In genomic region chrX:44043496-44043895, GRCh38 we compare ENCODE assay signal across 19 cellular contexts.
A peak's percentile ranks its signal among the peaks of the same experiment; 100 is the strongest.
DNase-seq lines count a peak whose midpoint lies in the region; ATAC-seq and TF ChIP-seq lines count a peak whose summit lies in the region.
"Had no signal": no experiment of that assay in that cellular context is flagged by ENCODE, and none has a peak within 500 bp of the region (broad histone marks: within the 10 kb centered on the region; RNA-seq: fewer than 3 reads in every experiment).

No MANE protein-coding gene starts in this region.

- CTCF ChIA-PET in activated CD8-positive, alpha-beta T cell treated with anti-CD3 and anti-CD28 coated beads for 36 hours (lab: Charles Lee), result no interaction called here
- CTCF ChIA-PET in activated CD8-positive, alpha-beta T cell treated with anti-CD3 and anti-CD28 coated beads, Interleukin-2, amount 10 ng/mL, durations not matched to agents 7 days and 5 days (lab: Charles Lee), result no interaction called here

- TF ChIP-seq CTCF in activated CD8-positive, alpha-beta T cell treated with anti-CD3 and anti-CD28 coated beads for 36 hours (IDR thresholded peaks at IDR 0.05), result no peak
- TF ChIP-seq CTCF in foreskin keratinocyte (conservative IDR thresholded peaks at IDR 0.05), result no peak

- no peak overlapping the region for H3K4me3 Mint-ChIP-seq in activated CD8-positive, alpha-beta T cell treated with anti-CD3 and anti-CD28 coated beads for 36 hours
- H3K4me3 Mint-ChIP-seq in activated CD8-positive, alpha-beta T cell treated with anti-CD3 and anti-CD28 coated beads, Interleukin-2, amount 10 ng/mL, durations not matched to agents 7 days and 5 days, result no peak overlapping the region
- H3K4me3 Mint-ChIP-seq in activated T-helper 17 cell treated with anti-CD3 and anti-CD28 coated beads, Interleukin-2, amount 50 U/mL, for 72 hours, result no peak overlapping the region
- H3K4me3 Mint-ChIP-seq in stimulated activated effector memory CD8-positive, alpha-beta T cell treated with anti-CD3 and anti-CD28 coated beads, Interleukin-12 subunit alpha, Interleukin-12 subunit beta, amount 100 ng/mL, for 72 hours, result no peak overlapping the region
- H3K4me3 Mint-ChIP-seq: CD14-positive monocyte had no signal

- H3K27ac Mint-ChIP-seq in activated CD8-positive, alpha-beta T cell treated with anti-CD3 and anti-CD28 coated beads for 36 hours, result no peak overlapping the region
- H3K27ac Mint-ChIP-seq in activated CD8-positive, alpha-beta T cell treated with anti-CD3 and anti-CD28 coated beads, Interleukin-2, amount 10 ng/mL, durations not matched to agents 7 days and 5 days, result no peak overlapping the region
- peak overlapping the region; percentile 50 for H3K27ac Mint-ChIP-seq in activated T-helper 17 cell treated with anti-CD3 and anti-CD28 coated beads, Interleukin-2, amount 50 U/mL, for 72 hours
- no peak overlapping the region for H3K27ac Mint-ChIP-seq in stimulated activated effector memory CD8-positive, alpha-beta T cell treated with anti-CD3 and anti-CD28 coated beads, Interleukin-12 subunit alpha, Interleukin-12 subunit beta, amount 100 ng/mL, for 72 hours
- H3K27ac Mint-ChIP-seq: CD14-positive monocyte had no signal

- H3K27me3 ChIP-seq in foreskin keratinocyte, result no peaks in the 10 kb centered on the region

- no peaks in the 10 kb centered on the region for H3K27me3 Mint-ChIP-seq in activated CD8-positive, alpha-beta T cell treated with anti-CD3 and anti-CD28 coated beads for 36 hours
- H3K27me3 Mint-ChIP-seq in activated CD8-positive, alpha-beta T cell treated with anti-CD3 and anti-CD28 coated beads, Interleukin-2, amount 10 ng/mL, durations not matched to agents 7 days and 5 days (ENCODE audit: low read depth), result no peaks in the 10 kb centered on the region
- H3K27me3 Mint-ChIP-seq in activated T-helper 17 cell treated with anti-CD3 and anti-CD28 coated beads, Interleukin-2, amount 50 U/mL, for 72 hours, result no peaks in the 10 kb centered on the region

- no peaks in the 10 kb centered on the region for H3K9me3 Mint-ChIP-seq in activated CD8-positive, alpha-beta T cell treated with anti-CD3 and anti-CD28 coated beads for 36 hours
- no peaks in the 10 kb centered on the region for H3K9me3 Mint-ChIP-seq in activated CD8-positive, alpha-beta T cell treated with anti-CD3 and anti-CD28 coated beads, Interleukin-2, amount 10 ng/mL, durations not matched to agents 7 days and 5 days (ENCODE audit: insufficient read depth)
- H3K9me3 Mint-ChIP-seq in activated T-helper 17 cell treated with anti-CD3 and anti-CD28 coated beads, Interleukin-2, amount 50 U/mL, for 72 hours, result no peaks in the 10 kb centered on the region
- H3K9me3 Mint-ChIP-seq in stimulated activated effector memory CD8-positive, alpha-beta T cell treated with anti-CD3 and anti-CD28 coated beads, Interleukin-12 subunit alpha, Interleukin-12 subunit beta, amount 100 ng/mL, for 72 hours, result no peaks in the 10 kb centered on the region

- peak; percentile 4 for DNase-seq in activated CD8-positive, alpha-beta T cell treated with anti-CD3 and anti-CD28 coated beads for 36 hours
- DNase-seq in activated CD8-positive, alpha-beta T cell treated with anti-CD3 and anti-CD28 coated beads, Interleukin-2, amount 10 ng/mL, durations not matched to agents 7 days and 5 days, result no peak
- DNase-seq in foreskin keratinocyte, result peak in 1 of 2 donors; percentile 38
- no peak for DNase-seq in stimulated activated effector memory CD8-positive, alpha-beta T cell treated with anti-CD3 and anti-CD28 coated beads, Interleukin-12 subunit alpha, Interleukin-12 subunit beta, amount 100 ng/mL, for 72 hours (ENCODE audit: low spot score in 2 of 2)
- DNase-seq in stimulated activated CD4-positive, alpha-beta T cell treated with anti-CD3 and anti-CD28 coated beads, Interleukin-12 subunit alpha, Interleukin-12 subunit beta, amount 100 ng/mL, for 4 hours, result no peak
- DNase-seq: GOT3, NCI-H1048, NCI-H1436, NCI-H2029, NCI-H345, NCI-H524 treated with DMSO at 0.1 percent for 48 hours, PC-3 had no signal

- no peak overlapping the region for H3K27ac ChIP-seq in foreskin keratinocyte
- H3K27ac ChIP-seq: 22Rv1 had no signal

- H3K4me1 Mint-ChIP-seq in activated CD8-positive, alpha-beta T cell treated with anti-CD3 and anti-CD28 coated beads for 36 hours (ENCODE audit: low read depth), result no peaks in the 10 kb centered on the region
- H3K4me1 Mint-ChIP-seq in activated CD8-positive, alpha-beta T cell treated with anti-CD3 and anti-CD28 coated beads, Interleukin-2, amount 10 ng/mL, durations not matched to agents 7 days and 5 days (ENCODE audit: low read depth), result no peaks in the 10 kb centered on the region
- H3K4me1 Mint-ChIP-seq in activated T-helper 17 cell treated with anti-CD3 and anti-CD28 coated beads, Interleukin-2, amount 50 U/mL, for 72 hours, result no peaks in the 10 kb centered on the region
- H3K4me1 Mint-ChIP-seq in stimulated activated effector memory CD8-positive, alpha-beta T cell treated with anti-CD3 and anti-CD28 coated beads, Interleukin-12 subunit alpha, Interleukin-12 subunit beta, amount 100 ng/mL, for 72 hours, result no peaks in the 10 kb centered on the region

- H3K36me3 Mint-ChIP-seq in activated CD8-positive, alpha-beta T cell treated with anti-CD3 and anti-CD28 coated beads for 36 hours (ENCODE audit: low read depth), result no peaks in the 10 kb centered on the region
- H3K36me3 Mint-ChIP-seq in activated CD8-positive, alpha-beta T cell treated with anti-CD3 and anti-CD28 coated beads, Interleukin-2, amount 10 ng/mL, durations not matched to agents 7 days and 5 days (ENCODE audit: low read depth), result no peaks in the 10 kb centered on the region
- H3K36me3 Mint-ChIP-seq in activated T-helper 17 cell treated with anti-CD3 and anti-CD28 coated beads, Interleukin-2, amount 50 U/mL, for 72 hours (ENCODE audit: low read depth), result no peaks in the 10 kb centered on the region
- H3K36me3 Mint-ChIP-seq in stimulated activated effector memory CD8-positive, alpha-beta T cell treated with anti-CD3 and anti-CD28 coated beads, Interleukin-12 subunit alpha, Interleukin-12 subunit beta, amount 100 ng/mL, for 72 hours, result no peaks in the 10 kb centered on the region
- H3K36me3 Mint-ChIP-seq: CD14-positive monocyte had no signal

- intact Hi-C loops in activated CD8-positive, alpha-beta T cell treated with anti-CD3 and anti-CD28 coated beads for 36 hours (cut with micrococcal nuclease), result no loop called here

- ATAC-seq in activated CD8-positive, alpha-beta T cell treated with anti-CD3 and anti-CD28 coated beads for 36 hours, result no peak
- ATAC-seq in activated CD8-positive, alpha-beta T cell treated with anti-CD3 and anti-CD28 coated beads, Interleukin-2, amount 10 ng/mL, durations not matched to agents 7 days and 5 days, result no peak
- peak; percentile 91 for ATAC-seq in activated T-helper 17 cell treated with anti-CD3 and anti-CD28 coated beads, Interleukin-2, amount 50 U/mL, for 72 hours (replicated peaks)
- peak; percentile 32 for ATAC-seq in foreskin keratinocyte
- ATAC-seq in stimulated activated effector memory CD8-positive, alpha-beta T cell treated with anti-CD3 and anti-CD28 coated beads, Interleukin-12 subunit alpha, Interleukin-12 subunit beta, amount 100 ng/mL, for 72 hours, result peak; percentile 60
- ATAC-seq in GM21825 (IDR thresholded peaks at IDR 0.05; ENCODE audit: unreplicated experiment), result no peak
- no peak for ATAC-seq in HG03432 (IDR thresholded peaks at IDR 0.05; ENCODE audit: unreplicated experiment)
- ATAC-seq: GM12878, HCT116, PC-3 had no signal

- POLR2A ChIA-PET in activated CD8-positive, alpha-beta T cell treated with anti-CD3 and anti-CD28 coated beads for 36 hours (lab: Charles Lee), result no interaction called here
- POLR2A ChIA-PET in activated CD8-positive, alpha-beta T cell treated with anti-CD3 and anti-CD28 coated beads, Interleukin-2, amount 10 ng/mL, durations not matched to agents 7 days and 5 days (lab: Charles Lee), result no interaction called here

- no peaks in the 10 kb centered on the region for H3K4me1 ChIP-seq in foreskin keratinocyte

Comparison
In these comparisons a context has a peak if more than half of its experiments do, and no peak if none do; other contexts are left out.
1. ATAC-seq: peak in activated T-helper 17 cell treated with anti-CD3 and anti-CD28 coated beads, Interleukin-2, amount 50 U/mL, for 72 hours (single experiment), foreskin keratinocyte (single experiment) and stimulated activated effector memory CD8-positive, alpha-beta T cell treated with anti-CD3 and anti-CD28 coated beads, Interleukin-12 subunit alpha, Interleukin-12 subunit beta, amount 100 ng/mL, for 72 hours (single experiment); none in activated CD8-positive, alpha-beta T cell treated with anti-CD3 and anti-CD28 coated beads for 36 hours (single experiment), activated CD8-positive, alpha-beta T cell treated with anti-CD3 and anti-CD28 coated beads, Interleukin-2, amount 10 ng/mL, durations not matched to agents 7 days and 5 days (single experiment), GM21825 (single experiment) and HG03432 (single experiment).